21 cellular contexts compared by ENCODE assay signal in genomic region chr2:23556929-23557328, GRCh38.
DNase-seq lines count a peak whose midpoint lies in the region; ATAC-seq and TF ChIP-seq lines count a peak whose summit lies in the region.
"Had no signal": no experiment of that assay in that cellular context is flagged by ENCODE, and none has a peak within 500 bp of the region (broad histone marks: within the 10 kb centered on the region; RNA-seq: fewer than 3 reads in every experiment).

No MANE protein-coding gene starts in this region.

- intact Hi-C loops in body of pancreas (cut with DNase I), result no loop called here

- no peaks in the 10 kb centered on the region for H3F3A ChIP-seq in SK-N-SH (replicated peaks; ENCODE audit: insufficient read depth)

- H3K4me1 ChIP-seq in SK-N-SH (ENCODE audit: control insufficient read depth in 1 of 2, insufficient read depth in 2 of 2, low read depth in 1 of 2, low read length in 1 of 2) (peaks cover 0 to 24% of the 10 kb centered on the region in 2 experiments; a peak in 1 of 4 replicates), body of pancreas (peaks cover 7% of the 10 kb centered on the region), tibial nerve (peaks cover 0 to 88% (median 33%) of the 10 kb centered on the region in 4 donors)
- H3K4me1 ChIP-seq: Peyer's patch had no signal

- no peak for TF ChIP-seq RAD21 in SK-N-SH (IDR thresholded peaks at IDR 0.05; ENCODE audit: low read length)

- POLR2A ChIA-PET in SK-N-SH (lab: Yijun Ruan, JAX), result no interaction called here
- POLR2A ChIA-PET in naive thymus-derived CD8-positive, alpha-beta T cell (lab: Charles Lee), result no interaction called here

- H3K27me3 ChIP-seq in SK-N-SH (ENCODE audit: insufficient read depth) (no peaks in the 10 kb centered on the region), body of pancreas (no peaks in the 10 kb centered on the region), tibial nerve (no peaks in the 10 kb centered on the region)
- H3K27me3 ChIP-seq: Peyer's patch, suprapubic skin had no signal

- H3K4me3 Mint-ChIP-seq in naive thymus-derived CD8-positive, alpha-beta T cell, result no peak overlapping the region
- H3K4me3 Mint-ChIP-seq: central memory CD8-positive, alpha-beta T cell; T-helper 2 cell treated with Interferon-gamma antibody and Interleukin-4, amounts not matched to agents 5 μg/mL and 100 μg/mL, for 36 hours; WTC11 had no signal

- DNase-seq in SK-N-SH (peak; percentile 57), NCI-H2029 treated with DMSO at 0.1 percent for 48 hours (lab: John Stamatoyannopoulos, UW) (peak; percentile 78), body of pancreas (peak in 3 of 4 donors; percentile 42 to 54 (median 53)), tibial nerve (ENCODE audit: low spot score in 2 of 2) (no peak), NCI-H1048 (lab: John Stamatoyannopoulos, UW) (no peak)
- DNase-seq in activated naive CD4-positive, alpha-beta T cell treated with anti-CD3 and anti-CD28 coated beads, Interleukin-2, amount 50 U/mL, for 16 hours, result no peak
- DNase-seq in naive thymus-derived CD8-positive, alpha-beta T cell, result no peak
- DNase-seq: activated CD4-positive, alpha-beta T cell treated with anti-CD3 and anti-CD28 coated beads, Interleukin-2, amount 50 U/mL, for 4 hours; activated naive CD4-positive, alpha-beta T cell; C1 segment of cervical spinal cord; DMS53; GOT3; IMR-90; Peyer's patch had no signal

- H3K4me3 ChIP-seq in SK-N-SH (ENCODE audit: low read depth in 2 of 2, low read length in 1 of 2), result no peak overlapping the region
- H3K4me3 ChIP-seq in body of pancreas, result no peak overlapping the region
- H3K4me3 ChIP-seq in tibial nerve, result no peak overlapping the region
- H3K4me3 ChIP-seq: Peyer's patch, SK-N-MC, suprapubic skin had no signal

- H3K4me2 ChIP-seq in SK-N-SH, result no peak overlapping the region

- TF ChIP-seq POLR2A in body of pancreas (IDR thresholded peaks at IDR 0.05) (no peak), tibial nerve (IDR thresholded peaks at IDR 0.05) (no peak)

- no peaks in the 10 kb centered on the region for H4K20me1 ChIP-seq in SK-N-SH (ENCODE audit: insufficient read depth)

- H3K27me3 Mint-ChIP-seq in naive thymus-derived CD8-positive, alpha-beta T cell, result peaks cover 0 to 3% (median 0%) of the 10 kb centered on the region in 5 donors
- H3K27me3 Mint-ChIP-seq: central memory CD8-positive, alpha-beta T cell had no signal

- no peak overlapping the region for H3K9ac ChIP-seq in SK-N-SH

- H3K79me2 ChIP-seq in SK-N-SH (ENCODE audit: insufficient read depth), result no peaks in the 10 kb centered on the region

- 66% methylated on average over 9 of the region's 9 CpGs for WGBS in SK-N-SH (ENCODE audit: low lambda C conversion rate)
- WGBS in body of pancreas, 2 donors, result 40 to 42% methylated on average over 9 of the region's 9 CpGs
- WGBS in tibial nerve, 2 donors, result 63 to 68% methylated on average over 9 of the region's 9 CpGs

- TF ChIP-seq EP300 in SK-N-SH (IDR thresholded peaks at IDR 0.05; ENCODE audit: borderline replicate concordance in 1 of 2, low read depth in 1 of 2, low read length in 1 of 2), result no peak
- TF ChIP-seq EP300 in tibial nerve (IDR thresholded peaks at IDR 0.05), result no peak

- H2AFZ ChIP-seq in SK-N-SH (ENCODE audit: low read depth), result no peak overlapping the region

- CTCF ChIA-PET in SK-N-SH (lab: Yijun Ruan, JAX), result interaction anchor here (1.5 kb wide), 1 partner anchor 80 kb away, joined by 3 read pairs; no protein-coding TSS in a partner anchor

- no peak overlapping the region for H3K27ac Mint-ChIP-seq in naive thymus-derived CD8-positive, alpha-beta T cell
- H3K27ac Mint-ChIP-seq: T-helper 2 cell treated with Interferon-gamma antibody and Interleukin-4, amounts not matched to agents 5 μg/mL and 100 μg/mL, for 36 hours; WTC11 had no signal

- no peaks in the 10 kb centered on the region for H3K9me2 ChIP-seq in SK-N-SH

- H3K36me3 Mint-ChIP-seq in naive thymus-derived CD8-positive, alpha-beta T cell, result no peaks in the 10 kb centered on the region
- H3K36me3 Mint-ChIP-seq: WTC11 had no signal

- H3K36me3 ChIP-seq in SK-N-SH (replicated peaks in 1 of 2; ENCODE audit: control insufficient read depth in 1 of 2, insufficient read depth in 2 of 2, low read length in 1 of 2) (no peaks in the 10 kb centered on the region), body of pancreas (replicated peaks in 1 of 2; ENCODE audit: insufficient read depth in 1 of 2, low read depth in 2 of 2) (no peaks in the 10 kb centered on the region), tibial nerve (peaks cover 0 to under 1% (median 0%) of the 10 kb centered on the region in 3 donors)
- H3K36me3 ChIP-seq: Peyer's patch, suprapubic skin had no signal

- TF ChIP-seq CTCF in SK-N-SH (IDR thresholded peaks at IDR 0.05), result no peak
- no peak for TF ChIP-seq CTCF in body of pancreas (IDR thresholded peaks at IDR 0.05)
- no peak for TF ChIP-seq CTCF in tibial nerve (IDR thresholded peaks at IDR 0.05)

- ATAC-seq in SK-N-SH treated with all-trans-retinoic acid at 6 μM for 48 hours (no peak), body of pancreas (peak; percentile 39)
- no peak for ATAC-seq in naive thymus-derived CD8-positive, alpha-beta T cell
- ATAC-seq: right cardiac atrium, WTC11 had no signal

- H3K9me3 Mint-ChIP-seq in naive thymus-derived CD8-positive, alpha-beta T cell, result no peaks in the 10 kb centered on the region
- H3K9me3 Mint-ChIP-seq: central memory CD8-positive, alpha-beta T cell; T-helper 2 cell treated with Interferon-gamma antibody and Interleukin-4, amounts not matched to agents 5 μg/mL and 100 μg/mL, for 36 hours; WTC11 had no signal

- no peaks in the 10 kb centered on the region for H3K4me1 Mint-ChIP-seq in naive thymus-derived CD8-positive, alpha-beta T cell
- H3K4me1 Mint-ChIP-seq: central memory CD8-positive, alpha-beta T cell; WTC11 had no signal

- H3K9me3 ChIP-seq in SK-N-SH, result no peaks in the 10 kb centered on the region
- no peaks in the 10 kb centered on the region for H3K9me3 ChIP-seq in body of pancreas
- H3K9me3 ChIP-seq in tibial nerve, result no peaks in the 10 kb centered on the region
- H3K9me3 ChIP-seq: Peyer's patch, suprapubic skin had no signal

- H3K27ac ChIP-seq in SK-N-SH (ENCODE audit: low read depth in 2 of 2, low read length in 1 of 2), result no peak overlapping the region
- peak overlapping the region in 3 of 4 donors; percentile 21 to 58 (median 43) for H3K27ac ChIP-seq in body of pancreas
- H3K27ac ChIP-seq in tibial nerve, result peak overlapping the region in 3 of 4 donors; percentile 17 to 93 (median 53)
- H3K27ac ChIP-seq: Peyer's patch, SK-N-MC, suprapubic skin had no signal

TF ChIP-seq in SK-N-SH, 30 proteins besides CTCF, POLR2A, EP300 and RAD21 (continues in another document):
- TF ChIP-seq POLR2AphosphoS5 (IDR thresholded peaks at IDR 0.05; ENCODE audit: low read depth, low read length) (no peak), SIN3A (IDR thresholded peaks at IDR 0.05; ENCODE audit: borderline replicate concordance, low read depth, low read length) (no peak), MXI1 (IDR thresholded peaks at IDR 0.05; ENCODE audit: low read depth, low read length) (no peak), PBX3 (IDR thresholded peaks at IDR 0.05) (no peak), FOXJ3 (CRISPR knock-in tag; IDR thresholded peaks at IDR 0.05) (no peak), YY1 (IDR thresholded peaks at IDR 0.05; ENCODE audit: low read depth) (no peak), EZH2phosphoT487 (IDR thresholded peaks at IDR 0.05; ENCODE audit: borderline replicate concordance, low read depth) (no peak)

TF ChIP-seq in SK-N-SH treated with all-trans-retinoic acid at 6 μM for 48 hours, 23 proteins besides CTCF, POLR2A, EP300 and RAD21:
- TF ChIP-seq TCF4 (CRISPR knock-in tag; IDR thresholded peaks at IDR 0.05; ENCODE audit: borderline replicate concordance) (no peak), ZFP30 (CRISPR knock-in tag; IDR thresholded peaks at IDR 0.05) (no peak), ZC3H10 (CRISPR knock-in tag; IDR thresholded peaks at IDR 0.05) (no peak), ZFP3 (CRISPR knock-in tag; IDR thresholded peaks at IDR 0.05) (no peak), CSDC2 (CRISPR knock-in tag; IDR thresholded peaks at IDR 0.05) (no peak), PATZ1 (CRISPR knock-in tag; IDR thresholded peaks at IDR 0.05; ENCODE audit: borderline replicate concordance) (no peak), ESRRG (CRISPR knock-in tag; IDR thresholded peaks at IDR 0.05) (no peak), SNAI2 (CRISPR knock-in tag; IDR thresholded peaks at IDR 0.05) (no peak)

Comparison
In these comparisons a context has a peak if more than half of its experiments do, and no peak if none do; other contexts are left out.
1. DNase-seq: peak in SK-N-SH (single experiment), NCI-H2029 treated with DMSO at 0.1 percent for 48 hours (single experiment) and body of pancreas (3 of 4); none in tibial nerve (0 of 2), activated naive CD4-positive, alpha-beta T cell treated with anti-CD3 and anti-CD28 coated beads, Interleukin-2, amount 50 U/mL, for 16 hours (single experiment), naive thymus-derived CD8-positive, alpha-beta T cell (0 of 10) and NCI-H1048 (single experiment).
2. H3K27ac ChIP-seq: peak in body of pancreas (3 of 4) and tibial nerve (3 of 4); none in SK-N-SH (0 of 2).